14 cellular contexts compared by ENCODE assay signal in the genomic region with DNA sequence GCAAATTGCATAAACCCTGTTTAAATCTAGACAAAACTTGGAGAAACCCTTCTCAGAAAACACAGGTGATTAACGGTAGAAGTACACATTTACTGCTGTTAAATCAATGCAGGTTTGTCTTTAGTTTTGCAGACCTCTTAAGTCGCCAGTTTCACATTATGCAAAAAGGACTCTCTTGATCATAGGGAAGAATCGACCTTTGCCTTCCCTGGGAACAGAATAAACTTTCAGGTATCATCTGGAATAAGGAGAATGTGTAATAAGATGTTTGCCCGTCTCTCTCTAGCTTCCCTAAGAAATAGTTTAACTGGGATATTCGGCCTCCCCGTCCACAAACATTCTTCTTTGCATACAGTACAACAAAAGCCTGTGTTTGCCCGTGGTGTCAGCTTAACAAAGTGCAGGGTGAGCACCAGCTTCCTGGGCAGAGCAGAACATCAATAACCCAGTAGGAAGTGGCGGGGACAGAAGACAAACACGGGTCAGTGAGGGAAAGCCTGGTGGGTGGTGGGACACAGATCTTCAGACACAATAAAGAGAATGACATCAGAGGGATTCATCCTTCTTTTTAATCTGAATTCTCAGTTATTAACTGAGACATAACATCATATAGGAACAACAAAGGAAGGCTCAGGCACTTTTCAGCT.
DNase-seq lines count a peak whose midpoint lies in the region; FAIRE-seq and TF ChIP-seq lines count a peak whose summit lies in the region.
"Had no signal": no experiment of that assay in that cellular context is flagged by ENCODE, and none has a peak within 500 bp of the region (broad histone marks: within the 10 kb centered on the region; RNA-seq: fewer than 3 reads in every experiment).

No MANE protein-coding gene starts in this region.

- H3K4me3 ChIP-seq in prostate gland: no peak overlapping the region
- H3K4me3 ChIP-seq: spleen had no signal

- whole genome bisulfite sequencing in prostate gland: 26% methylated on average over 9 of the region's 9 CpGs

- H3K9me3 ChIP-seq in prostate gland: no peaks in the 10 kb centered on the region

- intact Hi-C loops in prostate gland (cut with DNase I): no loop called here
- intact Hi-C loops in activated T-helper 2 cell treated with anti-CD3 and anti-CD28 coated beads, Interferon-gamma antibody, Interleukin-2, Interleukin-4, amounts not matched to agents 10 μg/mL and 5 μg/mL and 100 μg/mL, durations not matched to agents 14 hours and 24 hours and 36 hours (cut with micrococcal nuclease): no loop called here

- no peaks in the 10 kb centered on the region for H3K36me3 Mint-ChIP-seq in activated T-helper 2 cell treated with anti-CD3 and anti-CD28 coated beads, Interferon-gamma antibody, Interleukin-2, Interleukin-4, amounts not matched to agents 10 μg/mL and 5 μg/mL and 100 μg/mL, durations not matched to agents 14 hours and 24 hours and 36 hours (ENCODE audit: low read depth)
- H3K36me3 Mint-ChIP-seq: natural killer cell treated with Interleukin-12 subunit alpha and Interleukin-12 subunit beta and Interleukin-15 and Interleukin-18, amount 100 ng/mL, for 72 hours had no signal

- H3K4me1 Mint-ChIP-seq in activated T-helper 2 cell treated with anti-CD3 and anti-CD28 coated beads, Interferon-gamma antibody, Interleukin-2, Interleukin-4, amounts not matched to agents 10 μg/mL and 5 μg/mL and 100 μg/mL, durations not matched to agents 14 hours and 24 hours and 36 hours (ENCODE audit: low read depth): no peaks in the 10 kb centered on the region
- H3K4me1 Mint-ChIP-seq: activated CD4-positive, alpha-beta T cell treated with anti-CD3 and anti-CD28 coated beads, Interleukin-2, amount 10 ng/mL, durations not matched to agents 24 days and 14 days had no signal

- no peaks in the 10 kb centered on the region for H3K27me3 ChIP-seq in prostate gland (replicated peaks; ENCODE audit: insufficient read depth)
- H3K27me3 ChIP-seq: brain microvascular endothelial cell, spleen had no signal

- TF ChIP-seq CTCF in prostate gland (IDR thresholded peaks at IDR 0.05): no peak

- no peak overlapping the region for H3K27ac Mint-ChIP-seq in activated T-helper 2 cell treated with anti-CD3 and anti-CD28 coated beads, Interferon-gamma antibody, Interleukin-2, Interleukin-4, amounts not matched to agents 10 μg/mL and 5 μg/mL and 100 μg/mL, durations not matched to agents 14 hours and 24 hours and 36 hours
- H3K27ac Mint-ChIP-seq: activated CD4-positive, alpha-beta T cell treated with anti-CD3 and anti-CD28 coated beads, Interleukin-2, amount 10 ng/mL, durations not matched to agents 24 days and 14 days; natural killer cell treated with Interleukin-12 subunit alpha and Interleukin-12 subunit beta and Interleukin-15 and Interleukin-18, amount 100 ng/mL, for 72 hours had no signal

- FAIRE-seq in RCC 7860 (lab: Jason Lieb, UNC): no peak

- no peaks in the 10 kb centered on the region for H3K36me3 ChIP-seq in prostate gland
- H3K36me3 ChIP-seq: brain microvascular endothelial cell, spleen had no signal

- peak overlapping the region in 1 of 2 donors; percentile 0 for H3K27ac ChIP-seq in prostate gland
- H3K27ac ChIP-seq: brain microvascular endothelial cell, spleen had no signal

- H3K9me3 Mint-ChIP-seq in activated T-helper 2 cell treated with anti-CD3 and anti-CD28 coated beads, Interferon-gamma antibody, Interleukin-2, Interleukin-4, amounts not matched to agents 10 μg/mL and 5 μg/mL and 100 μg/mL, durations not matched to agents 14 hours and 24 hours and 36 hours: peaks cover 4% of the 10 kb centered on the region
- H3K9me3 Mint-ChIP-seq: activated CD4-positive, alpha-beta T cell treated with anti-CD3 and anti-CD28 coated beads, Interleukin-2, amount 10 ng/mL, durations not matched to agents 24 days and 14 days had no signal

- H3K27me3 Mint-ChIP-seq in activated T-helper 2 cell treated with anti-CD3 and anti-CD28 coated beads, Interferon-gamma antibody, Interleukin-2, Interleukin-4, amounts not matched to agents 10 μg/mL and 5 μg/mL and 100 μg/mL, durations not matched to agents 14 hours and 24 hours and 36 hours (ENCODE audit: low read depth): no peaks in the 10 kb centered on the region
- H3K27me3 Mint-ChIP-seq: activated CD4-positive, alpha-beta T cell treated with anti-CD3 and anti-CD28 coated beads, Interleukin-2, amount 10 ng/mL, durations not matched to agents 24 days and 14 days; natural killer cell treated with Interleukin-12 subunit alpha and Interleukin-12 subunit beta and Interleukin-15 and Interleukin-18, amount 100 ng/mL, for 72 hours had no signal

- no peaks in the 10 kb centered on the region for H3K4me1 ChIP-seq in prostate gland (replicated peaks)
- H3K4me1 ChIP-seq: spleen had no signal

- DNase-seq in HT1080 (ENCODE audit: low read depth) (peak; percentile 6), NCI-H510A treated with DMSO at 0.1 percent for 48 hours (lab: John Stamatoyannopoulos, UW) (peak; percentile 88), ecto neural progenitor cell (ENCODE audit: low spot score) (peak; percentile 57), prostate gland (ENCODE audit: low spot score) (peak; percentile 10), RCC 7860 (ENCODE audit: low spot score) (no peak), NK-92 (lab: John Stamatoyannopoulos, UW; ENCODE audit: unreplicated experiment) (no peak)
- DNase-seq in activated T-helper 2 cell treated with anti-CD3 and anti-CD28 coated beads, Interferon-gamma antibody, Interleukin-2, Interleukin-4, amounts not matched to agents 10 μg/mL and 5 μg/mL and 100 μg/mL, durations not matched to agents 14 hours and 24 hours and 36 hours (ENCODE audit: low spot score): no peak
- DNase-seq in activated naive CD4-positive, alpha-beta T cell treated with Interleukin-2 at 50 U/mL for 16 hours: no peak
- DNase-seq: activated CD4-positive, alpha-beta T cell treated with anti-CD3 and anti-CD28 coated beads, Interleukin-2, amount 10 ng/mL, durations not matched to agents 24 days and 14 days; brain microvascular endothelial cell; NCI-H1105 treated with DMSO at 0.1 percent for 48 hours; spleen; T-helper 2 cell had no signal

- TF ChIP-seq POLR2A in prostate gland (IDR thresholded peaks at IDR 0.05): no peak

- no peak overlapping the region for H3K4me3 Mint-ChIP-seq in activated T-helper 2 cell treated with anti-CD3 and anti-CD28 coated beads, Interferon-gamma antibody, Interleukin-2, Interleukin-4, amounts not matched to agents 10 μg/mL and 5 μg/mL and 100 μg/mL, durations not matched to agents 14 hours and 24 hours and 36 hours (ENCODE audit: low read depth)
- H3K4me3 Mint-ChIP-seq: activated CD4-positive, alpha-beta T cell treated with anti-CD3 and anti-CD28 coated beads, Interleukin-2, amount 10 ng/mL, durations not matched to agents 24 days and 14 days; natural killer cell treated with Interleukin-12 subunit alpha and Interleukin-12 subunit beta and Interleukin-15 and Interleukin-18, amount 100 ng/mL, for 72 hours had no signal

Comparison
In these comparisons a context has a peak if more than half of its experiments do, and no peak if none do; other contexts are left out.
1. DNase-seq: peak in HT1080 (single experiment), NCI-H510A treated with DMSO at 0.1 percent for 48 hours (single experiment), ecto neural progenitor cell (single experiment) and prostate gland (single experiment); none in RCC 7860 (single experiment), NK-92 (single experiment), activated T-helper 2 cell treated with anti-CD3 and anti-CD28 coated beads, Interferon-gamma antibody, Interleukin-2, Interleukin-4, amounts not matched to agents 10 μg/mL and 5 μg/mL and 100 μg/mL, durations not matched to agents 14 hours and 24 hours and 36 hours (single experiment) and activated naive CD4-positive, alpha-beta T cell treated with Interleukin-2 at 50 U/mL for 16 hours (single experiment).